1 cellular context compared by ENCODE assay signal in the genomic region with DNA sequence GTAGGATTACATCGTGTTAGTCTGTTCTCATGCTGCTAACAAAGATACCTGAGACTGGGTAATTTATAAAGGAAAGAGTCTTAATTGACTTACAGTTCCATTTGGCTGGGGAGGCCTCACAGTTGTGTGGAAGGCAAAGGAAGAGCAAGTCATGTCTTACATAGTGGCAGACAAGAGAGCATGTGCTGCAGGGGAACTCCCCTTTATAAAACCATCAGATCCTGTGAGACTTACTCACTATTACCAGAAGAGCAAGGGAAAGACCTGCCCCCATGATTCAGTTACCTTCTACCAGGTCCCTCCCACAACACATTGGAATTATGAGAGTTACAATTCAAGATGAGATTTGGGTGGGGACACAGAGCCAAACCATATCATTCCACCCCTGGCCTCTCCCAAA.
TF ChIP-seq lines count a peak whose summit lies in the region.

No MANE protein-coding gene starts in this region.

TF ChIP-seq in SK-N-SH, 30 proteins besides CTCF, POLR2A, EP300 and RAD21 (continued from another document):
- TF ChIP-seq, protein P1, sequence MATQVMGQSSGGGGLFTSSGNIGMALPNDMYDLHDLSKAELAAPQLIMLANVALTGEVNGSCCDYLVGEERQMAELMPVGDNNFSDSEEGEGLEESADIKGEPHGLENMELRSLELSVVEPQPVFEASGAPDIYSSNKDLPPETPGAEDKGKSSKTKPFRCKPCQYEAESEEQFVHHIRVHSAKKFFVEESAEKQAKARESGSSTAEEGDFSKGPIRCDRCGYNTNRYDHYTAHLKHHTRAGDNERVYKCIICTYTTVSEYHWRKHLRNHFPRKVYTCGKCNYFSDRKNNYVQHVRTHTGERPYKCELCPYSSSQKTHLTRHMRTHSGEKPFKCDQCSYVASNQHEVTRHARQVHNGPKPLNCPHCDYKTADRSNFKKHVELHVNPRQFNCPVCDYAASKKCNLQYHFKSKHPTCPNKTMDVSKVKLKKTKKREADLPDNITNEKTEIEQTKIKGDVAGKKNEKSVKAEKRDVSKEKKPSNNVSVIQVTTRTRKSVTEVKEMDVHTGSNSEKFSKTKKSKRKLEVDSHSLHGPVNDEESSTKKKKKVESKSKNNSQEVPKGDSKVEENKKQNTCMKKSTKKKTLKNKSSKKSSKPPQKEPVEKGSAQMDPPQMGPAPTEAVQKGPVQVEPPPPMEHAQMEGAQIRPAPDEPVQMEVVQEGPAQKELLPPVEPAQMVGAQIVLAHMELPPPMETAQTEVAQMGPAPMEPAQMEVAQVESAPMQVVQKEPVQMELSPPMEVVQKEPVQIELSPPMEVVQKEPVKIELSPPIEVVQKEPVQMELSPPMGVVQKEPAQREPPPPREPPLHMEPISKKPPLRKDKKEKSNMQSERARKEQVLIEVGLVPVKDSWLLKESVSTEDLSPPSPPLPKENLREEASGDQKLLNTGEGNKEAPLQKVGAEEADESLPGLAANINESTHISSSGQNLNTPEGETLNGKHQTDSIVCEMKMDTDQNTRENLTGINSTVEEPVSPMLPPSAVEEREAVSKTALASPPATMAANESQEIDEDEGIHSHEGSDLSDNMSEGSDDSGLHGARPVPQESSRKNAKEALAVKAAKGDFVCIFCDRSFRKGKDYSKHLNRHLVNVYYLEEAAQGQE (IDR thresholded peaks at IDR 0.05; ENCODE audit: low read depth, low read length): no peak
- TF ChIP-seq FOSL2 (IDR thresholded peaks at IDR 0.05; ENCODE audit: borderline replicate concordance, low read depth): no peak
- no peak for TF ChIP-seq SMC3 (IDR thresholded peaks at IDR 0.05; ENCODE audit: low read depth, low read length)
